ENCODE assay signal across 27 cellular contexts in genomic region chr1:75732703-75733102, GRCh38.
"Had no signal": no experiment of that assay in that cellular context is flagged by ENCODE, and none has a peak within 500 bp of the region (broad histone marks: within the 10 kb centered on the region; RNA-seq: fewer than 3 reads in every experiment).

No MANE protein-coding gene starts in this region.

- DNase-seq: activated B cell treated with CpG ODN at 0.5 μM for 24 hours; activated CD4-positive, alpha-beta T cell treated with anti-CD3 and anti-CD28 coated beads for 36 hours; activated CD4-positive, alpha-beta T cell treated with anti-CD3 and anti-CD28 coated beads, Interleukin-2, amount 50 U/mL, for 4 hours; activated CD8-positive, alpha-beta memory T cell treated with anti-CD3 and anti-CD28 coated beads for 24 hours; activated CD8-positive, alpha-beta memory T cell treated with anti-CD3 and anti-CD28 coated beads, Interleukin-2, amount 50 U/mL, for 4 hours; activated naive CD4-positive, alpha-beta T cell; activated naive CD8-positive, alpha-beta T cell treated with anti-CD3 and anti-CD28 coated beads for 36 hours; activated T-cell treated with anti-CD3 and anti-CD28 coated beads, Interleukin-2, amount 50 U/mL, for 24 hours; amniotic stem cell; colonic mucosa; heart left ventricle; islet precursor cell; left cardiac atrium; naive B cell; nucleus accumbens; stimulated activated CD4-positive, alpha-beta T cell treated with anti-CD3 and anti-CD28 coated beads, Interleukin-15, amount 100 ng/mL, for 24 hours; stimulated activated naive B cell treated with anti-CD40 and anti-IgM and Interleukin-4, amounts not matched to agents 10 μg/mL and 1 μg/mL and 100 μg/mL, for 72 hours; T-helper 17 cell; testis; trophoblast cell had no signal

- H2AFZ ChIP-seq: parathyroid adenoma had no signal

- H3K4me2 ChIP-seq: smooth muscle cell had no signal

- H3K79me2 ChIP-seq: parathyroid adenoma had no signal

- H3K36me3 ChIP-seq: breast epithelium, colonic mucosa had no signal

- H3K27me3 Mint-ChIP-seq: activated B cell treated with CpG ODN at 0.5 μM for 24 hours; activated CD4-positive, alpha-beta T cell treated with anti-CD3 and anti-CD28 coated beads for 36 hours; activated naive CD8-positive, alpha-beta T cell treated with anti-CD3 and anti-CD28 coated beads for 36 hours; activated T-cell treated with anti-CD3 and anti-CD28 coated beads, Interleukin-2, amount 50 U/mL, for 24 hours; activated T-helper 17 cell treated with anti-CD3 and anti-CD28 coated beads, Interleukin-2, amount 50 U/mL, for 72 hours; central memory CD8-positive, alpha-beta T cell; naive B cell; stimulated activated naive B cell treated with anti-CD40 and anti-IgM and Interleukin-4, amounts not matched to agents 10 μg/mL and 1 μg/mL and 100 μg/mL, for 72 hours; T-helper 17 cell had no signal

- H3K27ac ChIP-seq: breast epithelium, colonic mucosa, esophagus muscularis mucosa, heart left ventricle, parathyroid adenoma, testis had no signal

- H3K9me3 Mint-ChIP-seq: activated B cell treated with CpG ODN at 0.5 μM for 24 hours; activated naive CD8-positive, alpha-beta T cell treated with anti-CD3 and anti-CD28 coated beads for 36 hours; activated T-cell treated with anti-CD3 and anti-CD28 coated beads, Interleukin-2, amount 50 U/mL, for 24 hours; activated T-helper 17 cell treated with anti-CD3 and anti-CD28 coated beads, Interleukin-2, amount 50 U/mL, for 72 hours; central memory CD8-positive, alpha-beta T cell; stimulated activated naive B cell treated with anti-CD40 and anti-IgM and Interleukin-4, amounts not matched to agents 10 μg/mL and 1 μg/mL and 100 μg/mL, for 72 hours had no signal

- H3K9me3 ChIP-seq: breast epithelium, colonic mucosa, esophagus muscularis mucosa, heart left ventricle, testis had no signal

- H3K27ac Mint-ChIP-seq: activated B cell treated with CpG ODN at 0.5 μM for 24 hours; activated CD4-positive, alpha-beta T cell treated with anti-CD3 and anti-CD28 coated beads for 36 hours; activated naive CD8-positive, alpha-beta T cell treated with anti-CD3 and anti-CD28 coated beads for 36 hours; activated T-cell treated with anti-CD3 and anti-CD28 coated beads, Interleukin-2, amount 50 U/mL, for 24 hours; activated T-helper 17 cell treated with anti-CD3 and anti-CD28 coated beads, Interleukin-2, amount 50 U/mL, for 72 hours; naive B cell; stimulated activated naive B cell treated with anti-CD40 and anti-IgM and Interleukin-4, amounts not matched to agents 10 μg/mL and 1 μg/mL and 100 μg/mL, for 72 hours; T-helper 17 cell had no signal

- H3K9ac ChIP-seq: parathyroid adenoma had no signal

- ATAC-seq: activated CD4-positive, alpha-beta T cell treated with anti-CD3 and anti-CD28 coated beads for 36 hours; activated T-helper 17 cell treated with anti-CD3 and anti-CD28 coated beads, Interleukin-2, amount 50 U/mL, for 72 hours; heart left ventricle; left cardiac atrium; sciatic nerve; stimulated activated naive B cell treated with anti-CD40 and anti-IgM and Interleukin-4, amounts not matched to agents 10 μg/mL and 1 μg/mL and 100 μg/mL, for 72 hours; T-helper 17 cell had no signal

- H3K4me3 ChIP-seq: breast epithelium, colonic mucosa, esophagus muscularis mucosa, heart left ventricle, smooth muscle cell, testis had no signal

- H3K27me3 ChIP-seq: breast epithelium, colonic mucosa, esophagus muscularis mucosa, heart left ventricle, testis had no signal

- H3K4me3 Mint-ChIP-seq: activated B cell treated with CpG ODN at 0.5 μM for 24 hours; activated CD4-positive, alpha-beta T cell treated with anti-CD3 and anti-CD28 coated beads for 36 hours; activated naive CD8-positive, alpha-beta T cell treated with anti-CD3 and anti-CD28 coated beads for 36 hours; activated T-cell treated with anti-CD3 and anti-CD28 coated beads, Interleukin-2, amount 50 U/mL, for 24 hours; activated T-helper 17 cell treated with anti-CD3 and anti-CD28 coated beads, Interleukin-2, amount 50 U/mL, for 72 hours; central memory CD8-positive, alpha-beta T cell; naive B cell; stimulated activated naive B cell treated with anti-CD40 and anti-IgM and Interleukin-4, amounts not matched to agents 10 μg/mL and 1 μg/mL and 100 μg/mL, for 72 hours; T-helper 17 cell had no signal

- H3K4me1 ChIP-seq: breast epithelium, colonic mucosa, parathyroid adenoma, testis had no signal
